In genomic region chr1:163068716-163069115, GRCh38 we compare ENCODE assay signal across 11 cellular contexts. TPM values are rescaled to one million over a fixed set of nuclear protein-coding genes. Genes with fewer than 3 reads are reported as not detected.
DNase-seq lines count a peak whose midpoint lies in the region; ATAC-seq, FAIRE-seq and TF ChIP-seq lines count a peak whose summit lies in the region.
"Had no signal": no experiment of that assay in that cellular context is flagged by ENCODE, and none has a peak within 500 bp of the region (broad histone marks: within the 10 kb centered on the region; RNA-seq: fewer than 3 reads in every experiment).

No MANE protein-coding gene starts in this region.

- H3K27me3 ChIP-seq in HUES6 (ENCODE audit: control insufficient read depth, insufficient read depth, low read length) (no peaks in the 10 kb centered on the region), body of pancreas (no peaks in the 10 kb centered on the region)

- H3K9me3 ChIP-seq in HUES6 (ENCODE audit: control insufficient read depth, insufficient read depth, low read depth, low read length) (no peaks in the 10 kb centered on the region), body of pancreas (no peaks in the 10 kb centered on the region)

- no peak for TF ChIP-seq POLR2A in body of pancreas (IDR thresholded peaks at IDR 0.05)
- no peak for TF ChIP-seq POLR2A in GM12892 (IDR thresholded peaks at IDR 0.05; ENCODE audit: low read depth, low read length)

- peak overlapping the region; percentile 62 for H3K4me3 Mint-ChIP-seq in chondrocyte (ENCODE audit: unreplicated experiment)
- H3K4me3 Mint-ChIP-seq: T-helper 1 cell treated with Interleukin-12 subunit alpha and Interleukin-12 subunit beta and Interleukin-4 antibody, amounts not matched to agents 30 μg/mL and 1 μg/mL, for 36 hours had no signal

- peaks cover 37% of the 10 kb centered on the region for H3K4me1 Mint-ChIP-seq in chondrocyte (ENCODE audit: low read depth)

- intact Hi-C loops in body of pancreas (cut with DNase I): no loop called here

- no peaks in the 10 kb centered on the region for H3K9me3 Mint-ChIP-seq in chondrocyte (ENCODE audit: low read depth)
- H3K9me3 Mint-ChIP-seq: activated T-helper 2 cell treated with anti-CD3 and anti-CD28 coated beads, Interferon-gamma antibody, Interleukin-2, Interleukin-4, amounts not matched to agents 10 μg/mL and 5 μg/mL and 100 μg/mL, durations not matched to agents 14 hours and 24 hours and 36 hours; T-helper 1 cell treated with Interleukin-12 subunit alpha and Interleukin-12 subunit beta and Interleukin-4 antibody, amounts not matched to agents 30 μg/mL and 1 μg/mL, for 36 hours had no signal

- WGBS in body of pancreas, 2 donors: 3 to 10% methylated on average over 5 of the region's 5 CpGs

- H3K27ac Mint-ChIP-seq in chondrocyte (ENCODE audit: unreplicated experiment): peak overlapping the region; percentile 13
- H3K27ac Mint-ChIP-seq: activated T-helper 2 cell treated with anti-CD3 and anti-CD28 coated beads, Interferon-gamma antibody, Interleukin-2, Interleukin-4, amounts not matched to agents 10 μg/mL and 5 μg/mL and 100 μg/mL, durations not matched to agents 14 hours and 24 hours and 36 hours; T-helper 1 cell treated with Interleukin-12 subunit alpha and Interleukin-12 subunit beta and Interleukin-4 antibody, amounts not matched to agents 30 μg/mL and 1 μg/mL, for 36 hours had no signal

- no peak for FAIRE-seq in GM12892 (lab: Jason Lieb, UNC)

- no peak overlapping the region for H3K9ac ChIP-seq in HUES6 (ENCODE audit: low read length)

- ATAC-seq in GM18519 (IDR thresholded peaks at IDR 0.05; ENCODE audit: low FRiP score, unreplicated experiment) (no peak), body of pancreas (no peak)

- H3K36me3 ChIP-seq in HUES6 (ENCODE audit: control insufficient read depth, insufficient read depth, low read length) (no peaks in the 10 kb centered on the region), body of pancreas (replicated peaks in 1 of 2; ENCODE audit: insufficient read depth in 1 of 2, low read depth in 2 of 2) (no peaks in the 10 kb centered on the region)

- H3K27ac ChIP-seq in HUES6 (ENCODE audit: low read depth, low read length) (no peak overlapping the region), body of pancreas (no peak overlapping the region)

- DNase-seq in chondrocyte (ENCODE audit: low spot score): no peak
- peak; percentile 67 for DNase-seq in kidney glomerular epithelial cell (lab: John Stamatoyannopoulos, UW)
- DNase-seq in superior temporal gyrus (ENCODE audit: extremely low spot score): peak; percentile 55
- DNase-seq in body of pancreas: no peak
- DNase-seq in NCI-H510A (lab: John Stamatoyannopoulos, UW): no peak
- DNase-seq in GM12892 (ENCODE audit: insufficient read length): no peak
- DNase-seq: NCI-H2107 had no signal

- TF ChIP-seq CTCF in chondrocyte (IDR thresholded peaks at IDR 0.05) (no peak), body of pancreas (IDR thresholded peaks at IDR 0.05) (no peak)

- H3K4me3 ChIP-seq in HUES6 (ENCODE audit: low read depth, low read length) (peak overlapping the region; percentile 34), body of pancreas (no peak overlapping the region)

- H3K4me1 ChIP-seq in HUES6 (ENCODE audit: control insufficient read depth, insufficient read depth, low read length) (peaks cover 7% of the 10 kb centered on the region), body of pancreas (no peaks in the 10 kb centered on the region)

- H3K36me3 Mint-ChIP-seq in chondrocyte (ENCODE audit: low read depth): peaks cover 3% of the 10 kb centered on the region

- H3K27me3 Mint-ChIP-seq in chondrocyte (ENCODE audit: low read depth): no peaks in the 10 kb centered on the region

RNA-seq across cellular contexts. Expression of gene RGS4, which starts 0.4 kb away (rescaled TPM):
- total RNA-seq in chondrocyte (13.2 to 17.3 TPM (median 14.1 TPM) in 3 replicates), body of pancreas (10 to 100 TPM in 1 of 2 donors, under 1 TPM in 1; 0.33 to 14.5 TPM)
- not detected for polyA plus RNA-seq in GM12892 (2012; ENCODE audit: missing spikeins)
- total RNA-seq: activated T-helper 2 cell treated with anti-CD3 and anti-CD28 coated beads, Interferon-gamma antibody, Interleukin-2, Interleukin-4, amounts not matched to agents 10 μg/mL and 5 μg/mL and 100 μg/mL, durations not matched to agents 14 hours and 24 hours and 36 hours had no signal

Comparison
In these comparisons a context has a peak if more than half of its experiments do, and no peak if none do; other contexts are left out.
1. DNase-seq: peak in kidney glomerular epithelial cell (single experiment) and superior temporal gyrus (single experiment); none in chondrocyte (single experiment), body of pancreas (0 of 4), NCI-H510A (single experiment) and GM12892 (single experiment).